17 cellular contexts compared by ENCODE assay signal in genomic region chr2:7020939-7021470, GRCh38.
DNase-seq lines count a peak whose midpoint lies in the region; ATAC-seq, FAIRE-seq and TF ChIP-seq lines count a peak whose summit lies in the region.
"Had no signal": no experiment of that assay in that cellular context is flagged by ENCODE, and none has a peak within 500 bp of the region (broad histone marks: within the 10 kb centered on the region; RNA-seq: fewer than 3 reads in every experiment).

No MANE protein-coding gene starts in this region.

- DNase-seq in left ventricle myocardium inferior = no peak
- DNase-seq in heart left ventricle = no peak
- peak in 1 of 61 donors; percentile 42 for DNase-seq in caudate nucleus (lab: John Stamatoyannopoulos, UW)
- DNase-seq in pancreas = peak in 1 of 6 donors; percentile 3
- DNase-seq in COLO668 (lab: John Stamatoyannopoulos, UW; ENCODE audit: unreplicated experiment) = no peak
- no peak for DNase-seq in type B pancreatic cell (ENCODE audit: extremely low spot score, unreplicated experiment)
- DNase-seq: DND-41, GF-D8, NCI-H1436 treated with DMSO at 0.1 percent for 48 hours, NCI-H2081 treated with DMSO at 0.1 percent for 48 hours, NCI-H345, NCI-H526 treated with DMSO at 0.1 percent for 48 hours had no signal

- no peaks in the 10 kb centered on the region for H3K27me3 ChIP-seq in left ventricle myocardium inferior (ENCODE audit: low read depth)
- H3K27me3 ChIP-seq in heart left ventricle = no peaks in the 10 kb centered on the region
- H3K27me3 ChIP-seq in pancreas = no peaks in the 10 kb centered on the region

- ATAC-seq in heart left ventricle = no peak
- ATAC-seq in pancreas = no peak
- no peak for ATAC-seq in GM18502 (IDR thresholded peaks at IDR 0.05; ENCODE audit: poor library complexity, unreplicated experiment)
- ATAC-seq: GM23338, K562 had no signal

- FAIRE-seq in pancreas (lab: Jason Lieb, UNC) = no peak
- FAIRE-seq: K562 had no signal

- H3K4me1 ChIP-seq in left ventricle myocardium inferior = peaks cover 98% of the 10 kb centered on the region
- H3K4me1 ChIP-seq in heart left ventricle = peaks cover 1 to 82% (median 39%) of the 10 kb centered on the region in 12 donors
- peaks cover 51 to 59% (median 56%) of the 10 kb centered on the region in 3 donors for H3K4me1 ChIP-seq in pancreas

- H3K9me3 Mint-ChIP-seq in type B pancreatic cell = no peaks in the 10 kb centered on the region
- H3K9me3 Mint-ChIP-seq: GM23338 had no signal

- H3K9me3 ChIP-seq in left ventricle myocardium inferior (replicated peaks) (no peaks in the 10 kb centered on the region), heart left ventricle (no peaks in the 10 kb centered on the region), pancreas (no peaks in the 10 kb centered on the region)

- peaks cover 26% of the 10 kb centered on the region for H3K36me3 ChIP-seq in left ventricle myocardium inferior
- peaks cover 0 to 37% (median 8%) of the 10 kb centered on the region in 9 donors for H3K36me3 ChIP-seq in heart left ventricle
- peaks cover 0 to 22% (median 0%) of the 10 kb centered on the region in 3 donors for H3K36me3 ChIP-seq in pancreas

- H3K27ac Mint-ChIP-seq in type B pancreatic cell = no peak overlapping the region
- H3K27ac Mint-ChIP-seq: GM23338 had no signal

- intact Hi-C loops in left ventricle myocardium inferior (cut with micrococcal nuclease) = no loop called here
- intact Hi-C loops in heart left ventricle (cut with DNase I) = no loop called here
- intact Hi-C loops in pancreas (cut with DNase I) = no loop called here

- no peaks in the 10 kb centered on the region for H3K27me3 Mint-ChIP-seq in type B pancreatic cell

- TF ChIP-seq CTCF in left ventricle myocardium inferior (IDR thresholded peaks at IDR 0.05; ENCODE audit: borderline replicate concordance) = no peak
- no peak for TF ChIP-seq CTCF in heart left ventricle (IDR thresholded peaks at IDR 0.05)
- TF ChIP-seq CTCF in pancreas (IDR thresholded peaks at IDR 0.05) = no peak
- TF ChIP-seq CTCF in type B pancreatic cell (conservative IDR thresholded peaks at IDR 0.05) = no peak

- H3K4me3 ChIP-seq in left ventricle myocardium inferior (no peak overlapping the region), heart left ventricle (no peak overlapping the region), pancreas (no peak overlapping the region)
- H3K4me3 ChIP-seq: GM23338, K562 had no signal

- peaks cover 41% of the 10 kb centered on the region for H3K36me3 Mint-ChIP-seq in type B pancreatic cell

- peaks cover 41% of the 10 kb centered on the region for H3K4me1 Mint-ChIP-seq in type B pancreatic cell (ENCODE audit: unreplicated experiment)

- 70 to 81% (median 79%) methylated on average over 11 of the region's 11 CpGs for WGBS in heart left ventricle, 4 donors
- whole genome bisulfite sequencing in pancreas, 2 donors = 66 to 75% methylated on average over 11 of the region's 11 CpGs

- H3K4me3 Mint-ChIP-seq in type B pancreatic cell = no peak overlapping the region
- H3K4me3 Mint-ChIP-seq: GM23338 had no signal

- H3K27ac ChIP-seq in left ventricle myocardium inferior (replicated peaks) (peak overlapping the region; percentile 67), heart left ventricle (peak overlapping the region in 1 of 12 donors; percentile 8), caudate nucleus (ENCODE audit: low read depth, low read length) (peak overlapping the region; percentile 84), pancreas (peak overlapping the region; percentile 4 to 70 (median 36))
- H3K27ac ChIP-seq: HL-60, RWPE1 had no signal

- no peak for TF ChIP-seq POLR2A in heart left ventricle (IDR thresholded peaks at IDR 0.05)
